In genomic region chr7:101879565-101879964, GRCh38 we compare ENCODE assay signal across 1 cellular context.
TF ChIP-seq lines count a peak whose summit lies in the region.

No MANE protein-coding gene starts in this region.

TF ChIP-seq in GM23338, 12 proteins besides CTCF, POLR2A, EP300 and RAD21 (continued from another document):
- TF ChIP-seq REST (IDR thresholded peaks at IDR 0.05; ENCODE audit: unreplicated experiment) (no peak), STAT1 (IDR thresholded peaks at IDR 0.05; ENCODE audit: unreplicated experiment) (no peak), EZH2phosphoT487 (IDR thresholded peaks at IDR 0.05; ENCODE audit: unreplicated experiment) (no peak), ZNF462 (CRISPR knock-in tag; IDR thresholded peaks at IDR 0.05) (no peak), NANOG (IDR thresholded peaks at IDR 0.05; ENCODE audit: borderline replicate concordance) (no peak)
TF ChIP-seq in GM23338: peak in this region for 0.
